In the genomic region with DNA sequence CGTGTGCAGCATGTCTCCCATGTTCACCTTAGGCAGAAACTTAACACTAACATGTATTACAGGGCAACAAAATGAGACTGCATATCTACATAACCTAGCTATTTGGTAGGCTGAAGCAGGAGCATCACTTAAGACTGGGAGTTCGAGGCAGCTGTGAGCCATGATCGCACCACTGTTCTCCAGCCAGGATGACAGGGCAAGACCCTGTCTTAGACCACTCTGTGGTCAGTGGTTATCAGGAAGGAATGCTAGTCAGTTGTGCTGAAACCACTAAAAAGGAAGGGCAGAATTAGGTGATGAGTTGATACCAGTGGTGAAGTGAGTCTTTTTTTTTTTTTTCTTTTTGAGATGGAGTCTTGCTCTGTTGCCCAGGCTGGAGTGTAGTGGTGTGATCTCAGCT, we compare ENCODE assay signal across 25 cellular contexts. TPM values are rescaled to one million over a fixed set of nuclear protein-coding genes. Genes with fewer than 3 reads are reported as not detected.
"Had no signal": no experiment of that assay in that cellular context is flagged by ENCODE, and none has a peak within 500 bp of the region (broad histone marks: within the 10 kb centered on the region; RNA-seq: fewer than 3 reads in every experiment).

No MANE protein-coding gene starts in this region.

- H3K9me3 Mint-ChIP-seq: activated T-helper 1 cell treated with anti-CD3 and anti-CD28 coated beads, Interleukin-12 subunit alpha, Interleukin-12 subunit beta, Interleukin-2, Interleukin-4 antibody, amounts not matched to agents 30 ng/mL and 10 ng/mL and 1 ng/mL, durations not matched to agents 14 hours and 24 hours and 36 hours; brain; central memory CD8-positive, alpha-beta T cell; naive thymus-derived CD8-positive, alpha-beta T cell; stimulated activated memory B cell treated with anti-CD40 and anti-IgM and Interleukin-4, amounts not matched to agents 10 μg/mL and 1 μg/mL and 100 μg/mL, for 72 hours; type B pancreatic cell had no signal

- H3K4me3 ChIP-seq: adrenal gland, gastroesophageal sphincter, lung, spleen had no signal

- H3K27ac ChIP-seq: adrenal gland, epithelial cell of prostate, gastroesophageal sphincter, spleen had no signal

- H3K4me1 Mint-ChIP-seq: brain had no signal

- H3K4me3 Mint-ChIP-seq: activated CD8-positive, alpha-beta T cell treated with anti-CD3 and anti-CD28 coated beads, Interleukin-2, amount 10 ng/mL, durations not matched to agents 7 days and 5 days; activated T-helper 1 cell treated with anti-CD3 and anti-CD28 coated beads, Interleukin-12 subunit alpha, Interleukin-12 subunit beta, Interleukin-2, Interleukin-4 antibody, amounts not matched to agents 30 ng/mL and 10 ng/mL and 1 ng/mL, durations not matched to agents 14 hours and 24 hours and 36 hours; brain; central memory CD8-positive, alpha-beta T cell; naive thymus-derived CD8-positive, alpha-beta T cell; stimulated activated memory B cell treated with anti-CD40 and anti-IgM and Interleukin-4, amounts not matched to agents 10 μg/mL and 1 μg/mL and 100 μg/mL, for 72 hours; type B pancreatic cell had no signal

- H3K27me3 ChIP-seq: adrenal gland, gastroesophageal sphincter, spleen had no signal

- H3K36me3 ChIP-seq: adrenal gland had no signal

- H3K27ac Mint-ChIP-seq: activated CD8-positive, alpha-beta T cell treated with anti-CD3 and anti-CD28 coated beads, Interleukin-2, amount 10 ng/mL, durations not matched to agents 7 days and 5 days; activated T-helper 1 cell treated with anti-CD3 and anti-CD28 coated beads, Interleukin-12 subunit alpha, Interleukin-12 subunit beta, Interleukin-2, Interleukin-4 antibody, amounts not matched to agents 30 ng/mL and 10 ng/mL and 1 ng/mL, durations not matched to agents 14 hours and 24 hours and 36 hours; brain; stimulated activated memory B cell treated with anti-CD40 and anti-IgM and Interleukin-4, amounts not matched to agents 10 μg/mL and 1 μg/mL and 100 μg/mL, for 72 hours; type B pancreatic cell had no signal

- DNase-seq: activated CD4-positive, alpha-beta T cell treated with anti-CD3 and anti-CD28 coated beads for 48 hours; activated CD8-positive, alpha-beta memory T cell treated with anti-CD3 and anti-CD28 coated beads, Interleukin-2, amount 50 U/mL, for 48 hours; activated CD8-positive, alpha-beta T cell treated with anti-CD3 and anti-CD28 coated beads, Interleukin-2, amount 10 ng/mL, durations not matched to agents 7 days and 5 days; activated naive CD4-positive, alpha-beta T cell treated with Interleukin-2 at 50 U/mL for 16 hours; adrenal gland; effector memory CD4-positive, alpha-beta T cell; hippocampal formation; left colon; naive thymus-derived CD8-positive, alpha-beta T cell; nucleus accumbens; right cardiac atrium; spleen; stimulated activated CD4-positive, alpha-beta T cell treated with anti-CD3 and anti-CD28 coated beads, Interleukin-1b, Interleukin-23, amount 100 ng/mL, for 48 hours; substantia nigra; T-helper 9 cell had no signal

- H3K4me1 ChIP-seq: adrenal gland, spleen had no signal

- H3K27me3 Mint-ChIP-seq: central memory CD8-positive, alpha-beta T cell; naive thymus-derived CD8-positive, alpha-beta T cell; stimulated activated memory B cell treated with anti-CD40 and anti-IgM and Interleukin-4, amounts not matched to agents 10 μg/mL and 1 μg/mL and 100 μg/mL, for 72 hours; type B pancreatic cell had no signal

- H3K9me3 ChIP-seq: adrenal gland, gastroesophageal sphincter, spleen had no signal

RNA-seq across cellular contexts. Expression of a gene that starts 42.5 kb away (rescaled TPM):
- total RNA-seq: activated CD8-positive, alpha-beta T cell treated with anti-CD3 and anti-CD28 coated beads, Interleukin-2, amount 10 ng/mL, durations not matched to agents 7 days and 5 days; activated T-helper 1 cell treated with anti-CD3 and anti-CD28 coated beads, Interleukin-12 subunit alpha, Interleukin-12 subunit beta, Interleukin-2, Interleukin-4 antibody, amounts not matched to agents 30 ng/mL and 10 ng/mL and 1 ng/mL, durations not matched to agents 14 hours and 24 hours and 36 hours; adrenal gland; gastroesophageal sphincter; left colon; lung; mononuclear cell; naive thymus-derived CD8-positive, alpha-beta T cell; posterior vena cava; right cardiac atrium; spleen had no signal
- polyA plus RNA-seq: adrenal gland; lung; naive thymus-derived CD8-positive, alpha-beta T cell; right cardiac atrium; spleen had no signal
